10 cellular contexts compared by ENCODE assay signal in genomic region chr17:1630662-1631061, GRCh38. TPM values are rescaled to one million over a fixed set of nuclear protein-coding genes. Genes with fewer than 3 reads are reported as not detected.
DNase-seq lines count a peak whose midpoint lies in the region; ATAC-seq and TF ChIP-seq lines count a peak whose summit lies in the region.
"Had no signal": no experiment of that assay in that cellular context is flagged by ENCODE, and none has a peak within 500 bp of the region (broad histone marks: within the 10 kb centered on the region; RNA-seq: fewer than 3 reads in every experiment).

No MANE protein-coding gene starts in this region.

- H3K18ac ChIP-seq in H9 (ENCODE audit: insufficient read length, low read depth, low read length): no peak overlapping the region

- peak; percentile 26 for DNase-seq in SIG-M5 treated with dmso at 0.1 percent for 504 hours (lab: John Stamatoyannopoulos, UW; ENCODE audit: unreplicated experiment)
- no peak for DNase-seq in SIG-M5 (lab: John Stamatoyannopoulos, UW)
- DNase-seq in H9: no peak
- no peak for DNase-seq in WTC11 (ENCODE audit: low spot score)
- DNase-seq in right atrium auricular region (ENCODE audit: low spot score): no peak
- no peak for DNase-seq in NCI-H128 (lab: John Stamatoyannopoulos, UW; ENCODE audit: unreplicated experiment)

- no peak overlapping the region for H4K5ac ChIP-seq in H9 (ENCODE audit: insufficient read length, low read depth, low read length)

- no peaks in the 10 kb centered on the region for H3K9me3 ChIP-seq in H9 (ENCODE audit: control insufficient read depth, low read depth, low read length)
- H3K9me3 ChIP-seq in right atrium auricular region: no peaks in the 10 kb centered on the region
- H3K9me3 ChIP-seq: tibial artery had no signal

- no peak overlapping the region for H3K27ac ChIP-seq in H9 (ENCODE audit: insufficient read length, low read depth, low read length)
- H3K27ac ChIP-seq in right atrium auricular region: no peak overlapping the region
- H3K27ac ChIP-seq: 22Rv1, tibial artery had no signal

- H3K27me3 ChIP-seq in H9 (ENCODE audit: insufficient read depth, low read length) (no peaks in the 10 kb centered on the region), right atrium auricular region (no peaks in the 10 kb centered on the region)
- H3K27me3 ChIP-seq: tibial artery had no signal

- no peak overlapping the region for H3K23ac ChIP-seq in H9 (ENCODE audit: insufficient read length, low read depth, low read length)

- CTCF ChIA-PET in WTC11 (lab: Charles Lee): interaction anchor here (0.5 to 8.7 kb wide), 34 partner anchors 8 to 389 kb away, joined by 3 to 240 read pairs (median 5); partner anchors contain the start of genes INPP5K, MYO1C, PITPNA and RILP

- H2AFZ ChIP-seq in H9 (ENCODE audit: low read length): no peak overlapping the region

- H3K36me3 Mint-ChIP-seq in H9 (ENCODE audit: insufficient read depth in 1 of 3, low read depth in 3 of 3): no peaks in the 10 kb centered on the region; a peak in 4 of 7 replicates
- no peaks in the 10 kb centered on the region for H3K36me3 Mint-ChIP-seq in WTC11
- no peaks in the 10 kb centered on the region for H3K36me3 Mint-ChIP-seq in nephron (ENCODE audit: low read depth)

- no peak overlapping the region for H2BK15ac ChIP-seq in H9 (ENCODE audit: low read depth, low read length)

- H2BK20ac ChIP-seq in H9 (ENCODE audit: low read depth, low read length, poor library complexity, severe bottlenecking): no peak overlapping the region

- H2BK5ac ChIP-seq in H9 (ENCODE audit: insufficient read length, low read length): no peak overlapping the region

- no peak overlapping the region for H3K4ac ChIP-seq in H9 (ENCODE audit: low read depth, low read length)

- H3K9me3 Mint-ChIP-seq in H9 (no peaks in the 10 kb centered on the region; a peak in 2 of 5 replicates), WTC11 (no peaks in the 10 kb centered on the region), nephron (no peaks in the 10 kb centered on the region)

- H3K4me2 ChIP-seq in H9 (ENCODE audit: insufficient read depth, insufficient read length, low read length): no peak overlapping the region

- H3K27ac Mint-ChIP-seq in H9 (no peak overlapping the region), WTC11 (no peak overlapping the region), nephron (peak overlapping the region in 2 of 3 experiments; percentile 15 to 18)

- no peak overlapping the region for H2AK5ac ChIP-seq in H9 (ENCODE audit: insufficient read length, low read length)

- H3K9ac ChIP-seq in H9 (ENCODE audit: extremely low read depth, insufficient read length, low read length): no peak overlapping the region

- H4K91ac ChIP-seq in H9 (ENCODE audit: insufficient read length, low read depth, low read length): no peak overlapping the region

- ATAC-seq in WTC11 (no peak), HG03469 (IDR thresholded peaks at IDR 0.05; ENCODE audit: unreplicated experiment) (no peak)

- no peak for TF ChIP-seq CTCF in H9 (conservative IDR thresholded peaks at IDR 0.05)
- TF ChIP-seq CTCF in WTC11 (IDR thresholded peaks at IDR 0.05): no peak
- TF ChIP-seq CTCF in nephron (IDR thresholded peaks at IDR 0.05; ENCODE audit: unreplicated experiment in 3 of 3): no peak
- no peak for TF ChIP-seq CTCF in right atrium auricular region (IDR thresholded peaks at IDR 0.05)

- H3K27me3 Mint-ChIP-seq in H9 (ENCODE audit: low read depth) (peaks cover 10% of the 10 kb centered on the region), WTC11 (ENCODE audit: low read depth) (peaks cover 19% of the 10 kb centered on the region), nephron (ENCODE audit: low read depth) (peaks cover 58% of the 10 kb centered on the region)

- H3K79me2 ChIP-seq in H9 (ENCODE audit: insufficient read depth, low read length): no peaks in the 10 kb centered on the region

- H3K4me3 Mint-ChIP-seq in H9: peak overlapping the region; percentile 78 to 89; a peak in 4 of 5 replicates
- H3K4me3 Mint-ChIP-seq in WTC11: peak overlapping the region; percentile 28; the same call in 1 of the 2 replicates
- peak overlapping the region; percentile 81 to 89 (median 87) for H3K4me3 Mint-ChIP-seq in nephron

- peaks cover 17% of the 10 kb centered on the region for H3K23me2 ChIP-seq in H9 (ENCODE audit: insufficient read length, low read depth, low read length, poor library complexity, severe bottlenecking)

- H3K79me1 ChIP-seq in H9 (ENCODE audit: insufficient read depth, low read depth, low read length, poor library complexity, severe bottlenecking): no peaks in the 10 kb centered on the region

- no peak overlapping the region for H3K56ac ChIP-seq in H9 (ENCODE audit: insufficient read length, low read depth, low read length)

- POLR2A ChIA-PET in WTC11 (lab: Charles Lee): interaction anchor here (0.7 to 3.1 kb wide), 2 partner anchors 18 to 57 kb away, joined by 3 to 12 read pairs; partner anchors contain the start of gene RILP

- no peak overlapping the region for H2BK120ac ChIP-seq in H9 (ENCODE audit: low read depth, low read length, poor library complexity, severe bottlenecking)

- no peaks in the 10 kb centered on the region; the same call in 1 of the 2 replicates for H3K4me1 ChIP-seq in H9 (ENCODE audit: insufficient read depth, low read length)
- peaks cover 0 to 21% of the 10 kb centered on the region in 2 donors for H3K4me1 ChIP-seq in right atrium auricular region

- H3K4me1 Mint-ChIP-seq in H9 (peaks cover 20 to 23% of the 10 kb centered on the region in 2 experiments), WTC11 (peaks cover 20% of the 10 kb centered on the region), nephron (peaks cover 20% of the 10 kb centered on the region)

- H3T11ph ChIP-seq in H9 (ENCODE audit: low read length): no peak overlapping the region

- H2BK12ac ChIP-seq in H9 (ENCODE audit: insufficient read length, low read depth, low read length): no peak overlapping the region

- H4K20me1 ChIP-seq in H9 (ENCODE audit: control insufficient read depth, insufficient read depth, insufficient read length): no peaks in the 10 kb centered on the region

- H3K36me3 ChIP-seq in right atrium auricular region: peaks cover 7% of the 10 kb centered on the region

- no CpG with 5 or more reads among the region's 4 CpGs for WGBS in H9 (ENCODE audit: extremely low coverage, insufficient read length, low lambda C conversion rate)

- no peak overlapping the region for H4K8ac ChIP-seq in H9 (replicated peaks; ENCODE audit: insufficient read length, low read depth, low read length)

- H3K4me3 ChIP-seq in right atrium auricular region: no peak overlapping the region

- H3K14ac ChIP-seq in H9 (ENCODE audit: insufficient read depth, low read length): no peak overlapping the region

TF ChIP-seq in WTC11, 78 proteins besides CTCF, POLR2A, EP300 and RAD21 (continues in another document):
- TF ChIP-seq SMAD3 (CRISPR knock-in tag; IDR thresholded peaks at IDR 0.05; ENCODE audit: borderline replicate concordance) (no peak), TCF7 (CRISPR knock-in tag; IDR thresholded peaks at IDR 0.05; ENCODE audit: low read depth) (no peak), ZNF219 (CRISPR knock-in tag; IDR thresholded peaks at IDR 0.05; ENCODE audit: borderline replicate concordance) (no peak), IRF1 (CRISPR knock-in tag; IDR thresholded peaks at IDR 0.05) (no peak), SOX15 (CRISPR knock-in tag; IDR thresholded peaks at IDR 0.05) (no peak)
- TF ChIP-seq, protein P1, sequence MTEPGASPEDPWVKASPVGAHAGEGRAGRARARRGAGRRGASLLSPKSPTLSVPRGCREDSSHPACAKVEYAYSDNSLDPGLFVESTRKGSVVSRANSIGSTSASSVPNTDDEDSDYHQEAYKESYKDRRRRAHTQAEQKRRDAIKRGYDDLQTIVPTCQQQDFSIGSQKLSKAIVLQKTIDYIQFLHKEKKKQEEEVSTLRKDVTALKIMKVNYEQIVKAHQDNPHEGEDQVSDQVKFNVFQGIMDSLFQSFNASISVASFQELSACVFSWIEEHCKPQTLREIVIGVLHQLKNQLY (CRISPR knock-in tag; IDR thresholded peaks at IDR 0.05): no peak

RNA-seq across cellular contexts. Expression of gene SLC43A2, which starts 2.0 kb away (rescaled TPM):
- total RNA-seq in H9 (2021) (11.8 and 12.9 TPM in 2 replicates), WTC11 (2021) (10.3 to 11.6 TPM (median 11.0 TPM) in 3 replicates), right atrium auricular region (1 to 10 TPM; 3.6 to 9.8 TPM)

RNA-seq across cellular contexts. Expression of gene SCARF1, which starts 14.9 kb away (rescaled TPM):
- 2.1 and 2.4 TPM in 2 replicates for total RNA-seq in H9 (2021)
- 3.7 to 5.4 TPM (median 4.9 TPM) in 3 replicates for total RNA-seq in WTC11 (2021)
- 10 to 100 TPM in 1 of 2 donors, 1 to 10 TPM in 1; 8.6 to 14.8 TPM for total RNA-seq in right atrium auricular region

RNA-seq across cellular contexts. Expression of gene RILP, which starts 19.0 kb away (rescaled TPM):
- total RNA-seq in H9 (2021) (5.4 and 6.0 TPM in 2 replicates), WTC11 (2021) (10.2 to 13.8 TPM (median 11.7 TPM) in 3 replicates), right atrium auricular region (10 to 100 TPM; 38.6 to 60.7 TPM)

RNA-seq across cellular contexts. Expression of gene PRPF8, which starts 54.0 kb away (rescaled TPM):
- total RNA-seq in H9 (2021) (402 and 408 TPM in 2 replicates), WTC11 (2021) (323 to 388 TPM (median 328 TPM) in 3 replicates), right atrium auricular region (100 to 1,000 TPM in 1 of 2 donors, 10 to 100 TPM in 1; 90.1 to 144 TPM)

Comparison
In these comparisons a context has a peak if more than half of its experiments do, and no peak if none do; other contexts are left out.
1. H3K27ac Mint-ChIP-seq: peak in nephron (2 of 3); none in H9 (0 of 3) and WTC11 (single experiment).
2. H3K4me3 Mint-ChIP-seq: peak in every context shown above with its lines; median percentile 87 in nephron; 84 in H9; 28 in WTC11.